In genomic region chr16:71296584-71297133, GRCh38 we compare ENCODE assay signal across 1 cellular context.
A peak's percentile ranks its signal among the peaks of the same experiment; 100 is the strongest.
TF ChIP-seq lines count a peak whose summit lies in the region.

No MANE protein-coding gene starts in this region.

TF ChIP-seq in HepG2, 621 proteins besides CTCF, POLR2A, EP300 and RAD21 (continued from another document and continues in another):
- TF ChIP-seq ARID4A (CRISPR knock-in tag; IDR thresholded peaks at IDR 0.05; ENCODE audit: borderline replicate concordance) = peak; percentile 25; the same call in 1 of the 2 replicates
- TF ChIP-seq SOX13 (IDR thresholded peaks at IDR 0.05) = no peak
- peak in 1 of 2 experiments; percentile 41; a peak in 2 of 4 replicates for TF ChIP-seq SOX13 (CRISPR knock-in tag; conservative IDR thresholded peaks at IDR 0.05 in 1 of 2, IDR thresholded peaks at IDR 0.05 in 1 of 2)
- TF ChIP-seq ZNF543 (CRISPR knock-in tag; IDR thresholded peaks at IDR 0.05) = no peak
- TF ChIP-seq NR0B2 (CRISPR knock-in tag; IDR thresholded peaks at IDR 0.05) = no peak
- TF ChIP-seq FOXK1 (CRISPR knock-in tag; IDR thresholded peaks at IDR 0.05; ENCODE audit: borderline replicate concordance, low read depth) = peak; percentile 60; the same call in 1 of the 2 replicates
- 0 out of 2 replicates have a peak, but pooled peaks have one; percentile 39 for TF ChIP-seq TGIF2 (CRISPR knock-in tag; IDR thresholded peaks at IDR 0.05)
- peak; percentile 71 for TF ChIP-seq ASH2L (IDR thresholded peaks at IDR 0.05; ENCODE audit: insufficient read length, low read depth, low read length)
- TF ChIP-seq ZEB1 (IDR thresholded peaks at IDR 0.05; ENCODE audit: insufficient replicate concordance, low read depth) = no peak
- peak; percentile 58; the same call in 1 of the 2 replicates for TF ChIP-seq ZNF24 (IDR thresholded peaks at IDR 0.05)
- TF ChIP-seq MIXL1 (CRISPR knock-in tag; IDR thresholded peaks at IDR 0.05) = peak; percentile 89; the same call in 1 of the 2 replicates
- TF ChIP-seq KDM6A (CRISPR knock-in tag; IDR thresholded peaks at IDR 0.05; ENCODE audit: low read depth) = no peak
- TF ChIP-seq ZNF30 (CRISPR knock-in tag; IDR thresholded peaks at IDR 0.05) = 0 out of 2 replicates have a peak, but pooled peaks have one; percentile 24
- no peak for TF ChIP-seq RBAK (CRISPR knock-in tag; IDR thresholded peaks at IDR 0.05)
- TF ChIP-seq ZKSCAN8 (CRISPR knock-in tag; IDR thresholded peaks at IDR 0.05; ENCODE audit: borderline replicate concordance) = no peak
- TF ChIP-seq HMG20A (CRISPR knock-in tag; IDR thresholded peaks at IDR 0.05; ENCODE audit: borderline replicate concordance) = peak; percentile 45; the same call in 1 of the 2 replicates
- TF ChIP-seq GATAD2A (CRISPR knock-in tag; IDR thresholded peaks at IDR 0.05) = peak; percentile 85
- TF ChIP-seq NKX3-1 (CRISPR knock-in tag; IDR thresholded peaks at IDR 0.05) = no peak
- TF ChIP-seq FOXO1 (CRISPR knock-in tag; IDR thresholded peaks at IDR 0.05) = peak; percentile 64; the same call in 1 of the 2 replicates
- no peak for TF ChIP-seq ZBTB38 (CRISPR knock-in tag; IDR thresholded peaks at IDR 0.05)
- TF ChIP-seq FOXP1 (IDR thresholded peaks at IDR 0.05) = no peak
- TF ChIP-seq FOXP1 (CRISPR knock-in tag; IDR thresholded peaks at IDR 0.05) = peak; percentile 73
- TF ChIP-seq KAT8 (CRISPR knock-in tag; IDR thresholded peaks at IDR 0.05) = peak; percentile 15; the same call in 1 of the 2 replicates
- peak; percentile 63 for TF ChIP-seq PHF5A (CRISPR knock-in tag; IDR thresholded peaks at IDR 0.05; ENCODE audit: low read depth, unreplicated experiment)
- TF ChIP-seq ARID3A (IDR thresholded peaks at IDR 0.05; ENCODE audit: low read depth, low read length) = peak; percentile 81; the same call in 1 of the 2 replicates
- TF ChIP-seq ARID5B (CRISPR knock-in tag; IDR thresholded peaks at IDR 0.05) = peak; percentile 73
- TF ChIP-seq NCOA5 (CRISPR knock-in tag; IDR thresholded peaks at IDR 0.05) = no peak
- no peak for TF ChIP-seq ZNF263 (CRISPR knock-in tag; IDR thresholded peaks at IDR 0.05)
- TF ChIP-seq ZNF616 (CRISPR knock-in tag; IDR thresholded peaks at IDR 0.05; ENCODE audit: low read depth) = no peak
- TF ChIP-seq GMEB1 (CRISPR knock-in tag; IDR thresholded peaks at IDR 0.05; ENCODE audit: borderline replicate concordance) = 0 out of 2 replicates have a peak, but pooled peaks have one; percentile 27
- TF ChIP-seq TBX2 (CRISPR knock-in tag; IDR thresholded peaks at IDR 0.05; ENCODE audit: borderline replicate concordance) = no peak
- no peak for TF ChIP-seq AKNA (CRISPR knock-in tag; IDR thresholded peaks at IDR 0.05; ENCODE audit: borderline replicate concordance)
- 0 out of 2 replicates have a peak, but pooled peaks have one; percentile 23 for TF ChIP-seq MEIS1 (CRISPR knock-in tag; IDR thresholded peaks at IDR 0.05; ENCODE audit: borderline replicate concordance)
- TF ChIP-seq PITX1 (CRISPR knock-in tag; IDR thresholded peaks at IDR 0.05) = peak; percentile 55; the same call in 1 of the 2 replicates
- TF ChIP-seq ZNF670 (CRISPR knock-in tag; IDR thresholded peaks at IDR 0.05; ENCODE audit: borderline replicate concordance) = peak; percentile 20; the same call in 1 of the 2 replicates
- TF ChIP-seq HOXA3 (CRISPR knock-in tag; IDR thresholded peaks at IDR 0.05) = 0 out of 2 replicates have a peak, but pooled peaks have one; percentile 23
- peak; percentile 49; the same call in 1 of the 2 replicates for TF ChIP-seq ZGPAT (CRISPR knock-in tag; IDR thresholded peaks at IDR 0.05)
- no peak for TF ChIP-seq ZNF570 (CRISPR knock-in tag; IDR thresholded peaks at IDR 0.05; ENCODE audit: borderline replicate concordance)
- TF ChIP-seq CEBPB (IDR thresholded peaks at IDR 0.05; ENCODE audit: borderline replicate concordance, low read depth, low read length) = peak; percentile 70; the same call in 1 of the 2 replicates
- 0 out of 2 replicates have a peak, but pooled peaks have one; percentile 7 for TF ChIP-seq IRF2 (CRISPR knock-in tag; IDR thresholded peaks at IDR 0.05)
- peak; percentile 54; the same call in 1 of the 2 replicates for TF ChIP-seq POGZ (CRISPR knock-in tag; IDR thresholded peaks at IDR 0.05)
- peak; percentile 64 for TF ChIP-seq HDAC1 (CRISPR knock-in tag; IDR thresholded peaks at IDR 0.05)
- TF ChIP-seq NCOA1 (CRISPR knock-in tag; IDR thresholded peaks at IDR 0.05) = peak; percentile 45; the same call in 1 of the 2 replicates
- TF ChIP-seq NR2F2 (IDR thresholded peaks at IDR 0.05; ENCODE audit: borderline replicate concordance, low read depth) = peak; percentile 36; the same call in 1 of the 2 replicates
- peak; percentile 92 for TF ChIP-seq TEAD3 (CRISPR knock-in tag; optimal IDR thresholded peaks at IDR 0.05; ENCODE audit: borderline replicate concordance)
- TF ChIP-seq ETV5 (CRISPR knock-in tag; IDR thresholded peaks at IDR 0.05; ENCODE audit: borderline replicate concordance) = no peak
- TF ChIP-seq ZNF547 (CRISPR knock-in tag; IDR thresholded peaks at IDR 0.05) = no peak
- TF ChIP-seq ZNF160 (CRISPR knock-in tag; IDR thresholded peaks at IDR 0.05) = 0 out of 2 replicates have a peak, but pooled peaks have one; percentile 55
- no peak for TF ChIP-seq IKZF1 (IDR thresholded peaks at IDR 0.05)
